In the genomic region with DNA sequence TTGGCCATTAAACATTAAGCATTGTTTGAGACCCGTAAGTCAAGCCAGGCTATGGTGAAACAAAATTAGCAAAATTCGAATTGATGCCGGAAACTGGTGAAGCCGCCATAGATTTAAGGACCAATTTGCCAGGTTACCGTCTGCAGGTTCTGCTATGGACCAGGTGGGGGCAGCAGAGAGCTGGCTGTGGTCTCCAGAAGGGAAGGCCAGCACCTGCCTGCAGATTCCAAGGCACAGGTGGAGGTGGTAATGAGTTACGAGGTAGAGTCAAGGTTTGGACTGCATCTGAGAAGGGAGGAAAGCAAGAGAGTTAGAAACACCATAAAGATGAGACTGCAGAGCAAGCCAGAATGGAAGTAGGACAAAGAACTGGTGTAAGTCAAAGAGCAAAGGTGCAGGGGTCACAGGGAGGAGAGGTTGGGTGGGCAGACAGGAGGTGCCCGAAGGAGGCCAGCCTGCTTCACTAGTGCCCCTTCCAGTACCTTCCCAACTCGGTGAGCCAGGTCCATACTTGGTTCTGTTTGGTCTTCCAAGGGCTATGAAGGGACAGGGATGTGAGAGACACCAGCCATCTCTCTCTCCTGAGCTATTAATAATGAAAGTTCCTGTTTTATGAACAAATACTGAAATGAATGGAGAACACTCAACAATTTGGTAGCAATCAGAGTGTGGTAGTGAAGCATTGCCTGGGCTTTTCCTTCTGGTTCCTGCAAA, we compare ENCODE assay signal across 8 cellular contexts.
A peak's percentile ranks its signal among the peaks of the same experiment; 100 is the strongest.
DNase-seq lines count a peak whose midpoint lies in the region; ATAC-seq and TF ChIP-seq lines count a peak whose summit lies in the region.

No MANE protein-coding gene starts in this region.

- H3K36me3 ChIP-seq in NT2/D1 (ENCODE audit: insufficient read depth, insufficient read length, low read length) (no peaks in the 10 kb centered on the region), smooth muscle cell (ENCODE audit: low read depth) (no peaks in the 10 kb centered on the region)

- H3K4me1 ChIP-seq in NT2/D1 (ENCODE audit: insufficient read depth, insufficient read length): no peaks in the 10 kb centered on the region
- no peaks in the 10 kb centered on the region for H3K4me1 ChIP-seq in smooth muscle cell (ENCODE audit: low read depth)

- H3K9me3 Mint-ChIP-seq in activated T-helper 1 cell treated with anti-CD3 and anti-CD28 coated beads, Interleukin-12 subunit alpha, Interleukin-12 subunit beta, Interleukin-2, Interleukin-4 antibody, amounts not matched to agents 30 ng/mL and 10 ng/mL and 1 ng/mL, durations not matched to agents 14 hours and 24 hours and 36 hours: no peaks in the 10 kb centered on the region

- WGBS in smooth muscle cell (ENCODE audit: low lambda C conversion rate): 47% methylated on average over 8 of the region's 8 CpGs

- peak; percentile 91 for ATAC-seq in HG03159 (IDR thresholded peaks at IDR 0.05; ENCODE audit: unreplicated experiment)

- intact Hi-C loops in activated T-helper 1 cell treated with anti-CD3 and anti-CD28 coated beads, Interleukin-12 subunit alpha, Interleukin-12 subunit beta, Interleukin-2, Interleukin-4 antibody, amounts not matched to agents 30 ng/mL and 10 ng/mL and 1 ng/mL, durations not matched to agents 14 hours and 24 hours and 36 hours (cut with micrococcal nuclease): loop anchor here (1.0 to 5.0 kb wide), 6 partner anchors 15 to 681 kb away; no protein-coding TSS in a partner anchor

- no peak overlapping the region for H3K4me2 ChIP-seq in smooth muscle cell

- H3K27ac Mint-ChIP-seq in activated T-helper 1 cell treated with anti-CD3 and anti-CD28 coated beads, Interleukin-12 subunit alpha, Interleukin-12 subunit beta, Interleukin-2, Interleukin-4 antibody, amounts not matched to agents 30 ng/mL and 10 ng/mL and 1 ng/mL, durations not matched to agents 14 hours and 24 hours and 36 hours: no peak overlapping the region

- no peak overlapping the region for H3K4me3 Mint-ChIP-seq in activated T-helper 1 cell treated with anti-CD3 and anti-CD28 coated beads, Interleukin-12 subunit alpha, Interleukin-12 subunit beta, Interleukin-2, Interleukin-4 antibody, amounts not matched to agents 30 ng/mL and 10 ng/mL and 1 ng/mL, durations not matched to agents 14 hours and 24 hours and 36 hours

- H3K4me3 ChIP-seq in NT2/D1 (ENCODE audit: insufficient read length, low read depth) (no peak overlapping the region), smooth muscle cell (no peak overlapping the region)

- no peaks in the 10 kb centered on the region for H3K79me2 ChIP-seq in smooth muscle cell (ENCODE audit: low read depth)

- H3K27ac ChIP-seq in smooth muscle cell (ENCODE audit: low read depth): no peak overlapping the region

- H3K4me1 Mint-ChIP-seq in activated T-helper 1 cell treated with anti-CD3 and anti-CD28 coated beads, Interleukin-12 subunit alpha, Interleukin-12 subunit beta, Interleukin-2, Interleukin-4 antibody, amounts not matched to agents 30 ng/mL and 10 ng/mL and 1 ng/mL, durations not matched to agents 14 hours and 24 hours and 36 hours (ENCODE audit: low read depth): peaks cover 14% of the 10 kb centered on the region

- peak; percentile 92 for TF ChIP-seq CTCF in smooth muscle cell (IDR thresholded peaks at IDR 0.05; ENCODE audit: borderline replicate concordance, insufficient read depth, poor library complexity, severe bottlenecking)

- H3K27me3 ChIP-seq in NT2/D1 (ENCODE audit: insufficient read depth, insufficient read length): no peaks in the 10 kb centered on the region
- H3K27me3 ChIP-seq in smooth muscle cell (ENCODE audit: low read depth): no peaks in the 10 kb centered on the region

- H3F3A ChIP-seq in smooth muscle cell (ENCODE audit: low read depth): no peaks in the 10 kb centered on the region

- H4K20me1 ChIP-seq in smooth muscle cell (ENCODE audit: low read depth): no peaks in the 10 kb centered on the region

- no peaks in the 10 kb centered on the region for H3K9me3 ChIP-seq in NT2/D1 (ENCODE audit: insufficient read depth, low read length)
- H3K9me3 ChIP-seq in smooth muscle cell (replicated peaks; ENCODE audit: low read depth): no peaks in the 10 kb centered on the region

- H3K27me3 Mint-ChIP-seq in activated T-helper 1 cell treated with anti-CD3 and anti-CD28 coated beads, Interleukin-12 subunit alpha, Interleukin-12 subunit beta, Interleukin-2, Interleukin-4 antibody, amounts not matched to agents 30 ng/mL and 10 ng/mL and 1 ng/mL, durations not matched to agents 14 hours and 24 hours and 36 hours (ENCODE audit: insufficient read depth): peaks cover 2% of the 10 kb centered on the region

- H3K9ac ChIP-seq in NT2/D1 (ENCODE audit: insufficient read length, low read depth) (no peak overlapping the region), smooth muscle cell (ENCODE audit: low read depth) (no peak overlapping the region)

- DNase-seq in COLO829 (ENCODE audit: low spot score) (peak; percentile 66), GM19240 (ENCODE audit: insufficient read length, low spot score) (peak; percentile 73), NT2/D1 (ENCODE audit: low read depth, low spot score) (peak; percentile 44), glomerular visceral epithelial cell (ENCODE audit: extremely low spot score) (peak; percentile 39), smooth muscle cell (lab: John Stamatoyannopoulos, UW; ENCODE audit: unreplicated experiment) (no peak), mesenteric fat pad (ENCODE audit: low spot score) (no peak)
- peak; percentile 42 for DNase-seq in activated T-helper 1 cell treated with anti-CD3 and anti-CD28 coated beads, Interleukin-12 subunit alpha, Interleukin-12 subunit beta, Interleukin-2, Interleukin-4 antibody, amounts not matched to agents 30 ng/mL and 10 ng/mL and 1 ng/mL, durations not matched to agents 14 hours and 24 hours and 36 hours (ENCODE audit: low spot score)

- no peak overlapping the region for H2AFZ ChIP-seq in smooth muscle cell (ENCODE audit: low read depth)

- H3K36me3 Mint-ChIP-seq in activated T-helper 1 cell treated with anti-CD3 and anti-CD28 coated beads, Interleukin-12 subunit alpha, Interleukin-12 subunit beta, Interleukin-2, Interleukin-4 antibody, amounts not matched to agents 30 ng/mL and 10 ng/mL and 1 ng/mL, durations not matched to agents 14 hours and 24 hours and 36 hours (ENCODE audit: low read depth): no peaks in the 10 kb centered on the region

Comparison
In these comparisons a context has a peak if more than half of its experiments do, and no peak if none do; other contexts are left out.
1. DNase-seq: peak in COLO829 (single experiment), GM19240 (single experiment), NT2/D1 (single experiment), activated T-helper 1 cell treated with anti-CD3 and anti-CD28 coated beads, Interleukin-12 subunit alpha, Interleukin-12 subunit beta, Interleukin-2, Interleukin-4 antibody, amounts not matched to agents 30 ng/mL and 10 ng/mL and 1 ng/mL, durations not matched to agents 14 hours and 24 hours and 36 hours (single experiment) and glomerular visceral epithelial cell (single experiment); none in smooth muscle cell (single experiment) and mesenteric fat pad (single experiment).